8 cellular contexts compared by ENCODE assay signal in the genomic region with DNA sequence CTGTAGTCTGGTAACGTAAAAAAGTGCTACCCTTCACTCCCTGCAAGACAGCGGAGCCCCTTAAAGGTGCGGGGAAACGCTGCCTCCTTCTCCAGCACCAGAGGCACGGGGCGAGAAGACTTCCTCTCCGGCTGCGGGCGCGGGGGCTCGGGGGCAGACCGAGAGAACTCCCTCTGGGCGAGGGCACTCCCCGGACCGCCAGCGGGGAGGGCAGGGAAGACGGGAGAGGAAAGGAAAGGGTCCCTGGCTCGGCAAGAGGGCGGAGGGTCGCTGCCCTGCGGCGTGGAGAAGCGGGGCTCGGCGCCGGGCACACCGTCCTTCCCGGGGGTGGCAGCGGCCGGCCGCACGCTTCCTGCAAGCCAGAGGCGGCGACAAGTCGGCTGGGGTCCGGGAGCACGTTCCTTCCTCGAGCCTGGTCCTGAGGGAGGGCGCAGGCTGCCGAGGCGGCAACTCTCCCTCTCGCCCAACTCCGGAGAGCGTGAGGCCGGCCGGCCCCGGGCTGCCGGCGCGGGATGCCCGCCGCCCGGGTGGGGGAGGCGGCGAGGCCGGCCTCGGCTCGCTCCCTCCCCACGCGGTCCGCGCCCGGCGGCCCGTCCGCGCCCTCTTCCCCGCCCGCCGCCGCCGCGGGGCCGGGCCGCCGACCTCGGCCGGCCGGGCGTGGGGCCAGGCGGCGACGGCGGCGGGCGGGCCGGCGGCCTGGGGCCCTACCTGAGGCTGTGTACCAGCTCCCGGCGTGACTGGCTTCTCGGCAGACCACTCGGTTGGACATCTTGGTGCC. TPM values are rescaled to one million over a fixed set of nuclear protein-coding genes. Genes with fewer than 3 reads are reported as not detected.
DNase-seq lines count a peak whose midpoint lies in the region; ATAC-seq lines count a peak whose summit lies in the region.

No MANE protein-coding gene starts in this region.

- H3K27ac Mint-ChIP-seq in activated CD4-positive, alpha-beta memory T cell treated with anti-CD3 and anti-CD28 coated beads for 36 hours = peak overlapping the region; percentile 87
- H3K27ac Mint-ChIP-seq in memory B cell = peak overlapping the region; percentile 87

- H3K79me2 ChIP-seq in Karpas-422 (ENCODE audit: low read length) = peaks cover 60% of the 10 kb centered on the region

- H3K4me1 ChIP-seq in Karpas-422 (ENCODE audit: low read length) = peaks cover 33% of the 10 kb centered on the region

- no peak overlapping the region for H2AFZ ChIP-seq in Karpas-422 (ENCODE audit: low read length)

- peak; percentile 27 for ATAC-seq in GM21717 (IDR thresholded peaks at IDR 0.05; ENCODE audit: unreplicated experiment)
- peak; percentile 1 for ATAC-seq in memory B cell (ENCODE audit: low read depth)

- peak overlapping the region; percentile 88 for H3K4me3 Mint-ChIP-seq in activated CD4-positive, alpha-beta memory T cell treated with anti-CD3 and anti-CD28 coated beads for 36 hours
- H3K4me3 Mint-ChIP-seq in memory B cell = peak overlapping the region; percentile 94

- peak overlapping the region; percentile 75 for H3K27ac ChIP-seq in Karpas-422 (ENCODE audit: low read length)

- no peaks in the 10 kb centered on the region for H3K9me3 Mint-ChIP-seq in activated CD4-positive, alpha-beta memory T cell treated with anti-CD3 and anti-CD28 coated beads for 36 hours
- no peaks in the 10 kb centered on the region for H3K9me3 Mint-ChIP-seq in memory B cell

- CTCF ChIA-PET in activated CD4-positive, alpha-beta memory T cell treated with anti-CD3 and anti-CD28 coated beads for 36 hours (lab: Charles Lee) = interaction anchor here (0.8 to 1.4 kb wide), 2 partner anchors 10 to 54 kb away, joined by 3 to 7 read pairs; partner anchors contain the start of gene SPAST

- peaks cover 36% of the 10 kb centered on the region; the same call in 1 of the 2 replicates for H4K20me1 ChIP-seq in Karpas-422 (ENCODE audit: insufficient read depth, low read depth, low read length)

- no peaks in the 10 kb centered on the region for H3K27me3 Mint-ChIP-seq in activated CD4-positive, alpha-beta memory T cell treated with anti-CD3 and anti-CD28 coated beads for 36 hours
- no peaks in the 10 kb centered on the region for H3K27me3 Mint-ChIP-seq in memory B cell

- H3K36me3 Mint-ChIP-seq in activated CD4-positive, alpha-beta memory T cell treated with anti-CD3 and anti-CD28 coated beads for 36 hours = peaks cover 2% of the 10 kb centered on the region
- H3K36me3 Mint-ChIP-seq in memory B cell = peaks cover 2% of the 10 kb centered on the region

- no peaks in the 10 kb centered on the region for H3K9me3 ChIP-seq in Karpas-422 (ENCODE audit: low read length)

- POLR2A ChIA-PET in activated CD4-positive, alpha-beta memory T cell treated with anti-CD3 and anti-CD28 coated beads for 36 hours (lab: Charles Lee) = interaction anchor here (0.9 to 2.2 kb wide), 5 partner anchors 10 to 156 kb away, joined by 3 to 11 read pairs (median 3); partner anchors contain the start of genes DPY30 and SLC30A6

- peak overlapping the region; percentile 98 for H3K9ac ChIP-seq in Karpas-422 (ENCODE audit: low read length)

- no peaks in the 10 kb centered on the region for H3K27me3 ChIP-seq in Karpas-422 (ENCODE audit: low read length)

- peak overlapping the region; percentile 85 for H3K4me3 ChIP-seq in GM08714 (ENCODE audit: low read length)
- peak overlapping the region; percentile 99 for H3K4me3 ChIP-seq in Karpas-422 (ENCODE audit: low read length)

- DNase-seq in Karpas-422 (peak; percentile 78), memory B cell (ENCODE audit: low spot score in 2 of 2) (peak; percentile 20 to 54), COLO829 (ENCODE audit: low spot score) (no peak)
- peak; percentile 51 for DNase-seq in activated CD4-positive, alpha-beta memory T cell treated with anti-CD3 and anti-CD28 coated beads for 36 hours
- DNase-seq in effector CD4-positive, alpha-beta T cell = peak; percentile 34
- peak; percentile 17 for DNase-seq in stimulated activated CD8-positive, alpha-beta memory T cell treated with anti-CD3 and anti-CD28 coated beads, Interleukin-4, amount 100 ng/mL, for 24 hours (ENCODE audit: low read depth)

- no peaks in the 10 kb centered on the region for H3K9me2 ChIP-seq in Karpas-422 (replicated peaks; ENCODE audit: insufficient read depth, low read length)

- peaks cover 11% of the 10 kb centered on the region; the same call in 1 of the 2 replicates for H3K36me3 ChIP-seq in Karpas-422 (ENCODE audit: insufficient read depth, low read length)

- intact Hi-C loops in activated CD4-positive, alpha-beta memory T cell treated with anti-CD3 and anti-CD28 coated beads for 36 hours (cut with micrococcal nuclease) = loop anchor here (2.0 to 5.0 kb wide), 2 partner anchors 52 to 155 kb away; partner anchors contain the start of gene SLC30A6

- peaks cover 45% of the 10 kb centered on the region for H3K4me1 Mint-ChIP-seq in activated CD4-positive, alpha-beta memory T cell treated with anti-CD3 and anti-CD28 coated beads for 36 hours (ENCODE audit: low read depth)
- H3K4me1 Mint-ChIP-seq in memory B cell = peaks cover 33% of the 10 kb centered on the region

- peak overlapping the region; percentile 91 for H3K4me2 ChIP-seq in Karpas-422 (ENCODE audit: low read depth, low read length, poor library complexity, severe bottlenecking)

RNA-seq across cellular contexts. Expression of gene MEMO1, which starts 1.1 kb away (rescaled TPM):
- 56.8 and 62.9 TPM in 2 replicates for total RNA-seq in Karpas-422 (2014; rRNA removed; shearing (Covaris generic); ENCODE audit: low replicate concordance)
- 10 to 100 TPM; 44.7 to 47.6 TPM for total RNA-seq in activated CD4-positive, alpha-beta memory T cell treated with anti-CD3 and anti-CD28 coated beads for 36 hours

RNA-seq across cellular contexts. Expression of gene DPY30, which starts 29.9 kb away (rescaled TPM):
- total RNA-seq in Karpas-422 (2014; rRNA removed; shearing (Covaris generic); ENCODE audit: low replicate concordance) = 67.5 and 88.3 TPM in 2 replicates
- total RNA-seq in activated CD4-positive, alpha-beta memory T cell treated with anti-CD3 and anti-CD28 coated beads for 36 hours = 10 to 100 TPM; 81.6 to 89.2 TPM

RNA-seq across cellular contexts. Expression of gene SPAST, which starts 53.7 kb away (rescaled TPM):
- 27.0 and 48.3 TPM in 2 replicates for total RNA-seq in Karpas-422 (2014; rRNA removed; shearing (Covaris generic); ENCODE audit: low replicate concordance)
- total RNA-seq in activated CD4-positive, alpha-beta memory T cell treated with anti-CD3 and anti-CD28 coated beads for 36 hours = 10 to 100 TPM; 15.3 to 15.8 TPM
